In genomic region chr20:3784226-3784853, GRCh38 we compare ENCODE assay signal across 10 cellular contexts. TPM values are rescaled to one million over a fixed set of nuclear protein-coding genes. Genes with fewer than 3 reads are reported as not detected.
DNase-seq lines count a peak whose midpoint lies in the region; ATAC-seq and TF ChIP-seq lines count a peak whose summit lies in the region.
"Had no signal": no experiment of that assay in that cellular context is flagged by ENCODE, and none has a peak within 500 bp of the region (broad histone marks: within the 10 kb centered on the region; RNA-seq: fewer than 3 reads in every experiment).

No MANE protein-coding gene starts in this region.

- TF ChIP-seq EP300 in upper lobe of left lung (IDR thresholded peaks at IDR 0.05) (no peak), gastroesophageal sphincter (IDR thresholded peaks at IDR 0.05) (no peak)

- H3K27me3 ChIP-seq in heart left ventricle (no peaks in the 10 kb centered on the region), right atrium auricular region (no peaks in the 10 kb centered on the region), lung (ENCODE audit: control insufficient read depth, insufficient read depth) (no peaks in the 10 kb centered on the region), upper lobe of left lung (no peaks in the 10 kb centered on the region), gastroesophageal sphincter (no peaks in the 10 kb centered on the region)

- peak overlapping the region in 4 of 12 donors; percentile 6 to 87 (median 54) for H3K27ac ChIP-seq in heart left ventricle
- no peak overlapping the region for H3K27ac ChIP-seq in right atrium auricular region
- H3K27ac ChIP-seq in lung (ENCODE audit: low read depth in 1 of 2, low read length in 1 of 2) = peak overlapping the region in 1 of 2 donors; percentile 26
- peak overlapping the region in 3 of 4 donors; percentile 62 to 87 (median 87) for H3K27ac ChIP-seq in upper lobe of left lung
- peak overlapping the region in 2 of 4 donors; percentile 35 to 87 for H3K27ac ChIP-seq in gastroesophageal sphincter

- TF ChIP-seq CTCF in heart left ventricle (IDR thresholded peaks at IDR 0.05) (no peak), right atrium auricular region (IDR thresholded peaks at IDR 0.05) (no peak), lung (IDR thresholded peaks at IDR 0.05; ENCODE audit: control extremely low read depth, extremely low read depth) (no peak), upper lobe of left lung (IDR thresholded peaks at IDR 0.05) (no peak), gastroesophageal sphincter (IDR thresholded peaks at IDR 0.05) (no peak)

- peaks cover 5% of the 10 kb centered on the region for H3K27me3 Mint-ChIP-seq in activated naive CD8-positive, alpha-beta T cell treated with anti-CD3 and anti-CD28 coated beads, Interleukin-2, amount 50 U/mL, for 24 hours

- DNase-seq in heart left ventricle (peak in 2 of 5 donors; percentile 23 to 58), right atrium auricular region (ENCODE audit: low spot score) (no peak), lung (ENCODE audit: low spot score) (peak; percentile 29), upper lobe of left lung (peak in 1 of 2 donors; percentile 79)
- no peak for DNase-seq in activated naive CD8-positive, alpha-beta T cell treated with anti-CD3 and anti-CD28 coated beads, Interleukin-2, amount 50 U/mL, for 24 hours
- DNase-seq: activated effector memory CD4-positive, alpha-beta T cell treated with Interleukin-2 at 50 U/mL for 16 hours; stimulated activated CD4-positive, alpha-beta T cell treated with anti-CD3 and anti-CD28 coated beads, Interleukin-15, amount 100 ng/mL, for 24 hours had no signal

- TF ChIP-seq POLR2A in heart left ventricle (IDR thresholded peaks at IDR 0.05) (no peak), upper lobe of left lung (IDR thresholded peaks at IDR 0.05) (no peak), gastroesophageal sphincter (IDR thresholded peaks at IDR 0.05) (no peak)

- ATAC-seq in heart left ventricle (no peak), lung (ENCODE audit: insufficient read depth, low FRiP score) (no peak), upper lobe of left lung (ENCODE audit: low FRiP score in 2 of 2) (no peak), GM19463 (IDR thresholded peaks at IDR 0.05; ENCODE audit: unreplicated experiment) (no peak), gastroesophageal sphincter (no peak), HG03565 (IDR thresholded peaks at IDR 0.05; ENCODE audit: unreplicated experiment) (no peak)
- no peak for ATAC-seq in activated naive CD8-positive, alpha-beta T cell treated with anti-CD3 and anti-CD28 coated beads, Interleukin-2, amount 50 U/mL, for 24 hours

- peak overlapping the region; percentile 54 for H3K4me3 Mint-ChIP-seq in activated naive CD8-positive, alpha-beta T cell treated with anti-CD3 and anti-CD28 coated beads, Interleukin-2, amount 50 U/mL, for 24 hours

- intact Hi-C loops in heart left ventricle (cut with DNase I) = loop anchor here in 5 of 10 donors (5.0 to 10.0 kb wide), 4 partner anchors 70 to 300 kb away; no protein-coding TSS in a partner anchor

- no peaks in the 10 kb centered on the region for H3K9me3 ChIP-seq in heart left ventricle
- H3K9me3 ChIP-seq in right atrium auricular region = no peaks in the 10 kb centered on the region
- no peaks in the 10 kb centered on the region for H3K9me3 ChIP-seq in lung (ENCODE audit: control insufficient read depth in 2 of 2, insufficient read depth in 1 of 2, low read length in 1 of 2)
- no peaks in the 10 kb centered on the region for H3K9me3 ChIP-seq in upper lobe of left lung
- H3K9me3 ChIP-seq in gastroesophageal sphincter = no peaks in the 10 kb centered on the region

- peak overlapping the region; percentile 55 for H3K27ac Mint-ChIP-seq in activated naive CD8-positive, alpha-beta T cell treated with anti-CD3 and anti-CD28 coated beads, Interleukin-2, amount 50 U/mL, for 24 hours

- H3K36me3 ChIP-seq in heart left ventricle (peaks cover 0 to 18% (median 4%) of the 10 kb centered on the region in 9 donors), right atrium auricular region (peaks cover 6% of the 10 kb centered on the region), lung (ENCODE audit: control insufficient read depth in 2 of 2, insufficient read depth in 2 of 2, low read length in 2 of 2) (peaks cover 0 to 12% of the 10 kb centered on the region in 2 donors), upper lobe of left lung (peaks cover 0 to 18% (median 0%) of the 10 kb centered on the region in 4 donors), gastroesophageal sphincter (peaks cover 0 to 23% of the 10 kb centered on the region in 2 donors)

- H3K9me3 Mint-ChIP-seq in activated naive CD8-positive, alpha-beta T cell treated with anti-CD3 and anti-CD28 coated beads, Interleukin-2, amount 50 U/mL, for 24 hours = no peaks in the 10 kb centered on the region

- H3K4me3 ChIP-seq in heart left ventricle (peak overlapping the region in 7 of 12 donors; percentile 64 to 81 (median 73)), right atrium auricular region (peak overlapping the region in 1 of 2 donors; percentile 64), lung (no peak overlapping the region), upper lobe of left lung (peak overlapping the region in 1 of 4 donors; percentile 80), gastroesophageal sphincter (peak overlapping the region in 1 of 2 donors; percentile 75)

- H3K36me3 Mint-ChIP-seq in activated naive CD8-positive, alpha-beta T cell treated with anti-CD3 and anti-CD28 coated beads, Interleukin-2, amount 50 U/mL, for 24 hours (ENCODE audit: low read depth) = peaks cover 5% of the 10 kb centered on the region

- H3K4me1 Mint-ChIP-seq in activated naive CD8-positive, alpha-beta T cell treated with anti-CD3 and anti-CD28 coated beads, Interleukin-2, amount 50 U/mL, for 24 hours = peaks cover 48% of the 10 kb centered on the region

- 64 to 83% (median 74%) methylated on average over 16 to 17 of the region's 17 CpGs for WGBS in heart left ventricle, 4 donors
- 74 to 84% methylated on average over 17 of the region's 17 CpGs for WGBS in lung, 2 donors
- 71 to 80% methylated on average over 11 to 16 of the region's 17 CpGs for WGBS in upper lobe of left lung, 2 donors
- WGBS in gastroesophageal sphincter (ENCODE audit: low coverage in 1 of 2), 2 donors = 60 to 64% methylated on average over 4 to 6 of the region's 17 CpGs

- H3K4me1 ChIP-seq in heart left ventricle = peaks cover 4 to 48% (median 36%) of the 10 kb centered on the region in 12 donors
- H3K4me1 ChIP-seq in right atrium auricular region = peaks cover 0 to 45% of the 10 kb centered on the region in 2 donors
- peaks cover 14 to 26% of the 10 kb centered on the region in 2 donors for H3K4me1 ChIP-seq in lung (ENCODE audit: control insufficient read depth in 2 of 2, insufficient read depth in 2 of 2, low read length in 2 of 2)
- H3K4me1 ChIP-seq in upper lobe of left lung = peaks cover 49 to 64% (median 56%) of the 10 kb centered on the region in 4 donors
- H3K4me1 ChIP-seq in gastroesophageal sphincter = peaks cover 2 to 74% (median 31%) of the 10 kb centered on the region in 3 donors

RNA-seq across cellular contexts. Expression of gene CENPB, which starts 2.2 kb away (rescaled TPM):
- total RNA-seq in heart left ventricle = 100 to 1,000 TPM in 1 of 9 donors, 10 to 100 TPM in 8; 56.2 to 122 (median 74.0) TPM
- polyA plus RNA-seq in heart left ventricle = 100 to 1,000 TPM in 1 of 2 donors, 10 to 100 TPM in 1; 77.1 to 105 TPM
- 10 to 100 TPM; 49.1 to 77.1 TPM for total RNA-seq in right atrium auricular region
- 100 to 1,000 TPM in 1 of 2 donors, 10 to 100 TPM in 1; 35.9 to 113 TPM for total RNA-seq in lung
- polyA plus RNA-seq in lung = 10 to 100 TPM; 72.9 to 85.8 TPM
- total RNA-seq in upper lobe of left lung = 100 to 1,000 TPM in 2 of 6 donors, 10 to 100 TPM in 4; 56.6 to 125 (median 89.7) TPM
- 100 to 1,000 TPM; 134 to 200 (median 139) TPM for total RNA-seq in gastroesophageal sphincter

RNA-seq across cellular contexts. Expression of gene SPEF1, which starts 3.1 kb away (rescaled TPM):
- total RNA-seq in heart left ventricle (under 1 TPM in 4 of 9 donors, not detected in 5; 0.18 to 0.65 (median 0.30) TPM), right atrium auricular region (under 1 TPM in 1 of 2 donors, not detected in 1; 0.31 TPM), lung (10 to 100 TPM; 11.7 to 15.5 TPM), upper lobe of left lung (10 to 100 TPM in 1 of 6 donors, 1 to 10 TPM in 4, under 1 TPM in 1; 0.34 to 15.1 (median 5.4) TPM), gastroesophageal sphincter (not detected)
- polyA plus RNA-seq in heart left ventricle (under 1 TPM; 0.11 to 0.17 TPM), lung (10 to 100 TPM in 1 of 2 donors, 1 to 10 TPM in 1; 9.6 to 11.9 TPM)

RNA-seq across cellular contexts. Expression of gene CDC25B, which starts 11.8 kb away (rescaled TPM):
- total RNA-seq in heart left ventricle (10 to 100 TPM in 4 of 9 donors, 1 to 10 TPM in 5; 4.0 to 30.4 (median 8.6) TPM), right atrium auricular region (10 to 100 TPM; 10.4 to 11.4 TPM), lung (10 to 100 TPM; 65.7 to 88.5 TPM), upper lobe of left lung (100 to 1,000 TPM in 3 of 6 donors, 10 to 100 TPM in 3; 45.5 to 151 (median 99.1) TPM), gastroesophageal sphincter (10 to 100 TPM; 14.5 to 39.7 (median 38.4) TPM)
- polyA plus RNA-seq in heart left ventricle (10 to 100 TPM in 1 of 2 donors, 1 to 10 TPM in 1; 6.8 to 17.2 TPM), lung (10 to 100 TPM; 47.9 to 68.4 TPM)

RNA-seq across cellular contexts. Expression of gene ADISSP, which starts 16.8 kb away (rescaled TPM):
- total RNA-seq in heart left ventricle = 10 to 100 TPM in 6 of 9 donors, 1 to 10 TPM in 3; 7.8 to 22.2 (median 13.7) TPM
- polyA plus RNA-seq in heart left ventricle = 10 to 100 TPM in 1 of 2 donors, 1 to 10 TPM in 1; 9.8 to 19.3 TPM
- 10 to 100 TPM; 10.8 to 11.2 TPM for total RNA-seq in right atrium auricular region
- total RNA-seq in lung = 10 to 100 TPM in 1 of 2 donors, 1 to 10 TPM in 1; 8.6 to 53.7 TPM
- 10 to 100 TPM; 34.1 to 36.1 TPM for polyA plus RNA-seq in lung
- total RNA-seq in upper lobe of left lung = 10 to 100 TPM in 5 of 6 donors, 1 to 10 TPM in 1; 6.7 to 41.9 (median 39.1) TPM
- total RNA-seq in gastroesophageal sphincter = 10 to 100 TPM; 36.1 to 74.7 (median 59.3) TPM

RNA-seq across cellular contexts. Expression of gene AP5S1, which starts 36.0 kb away (rescaled TPM):
- total RNA-seq in heart left ventricle (10 to 100 TPM; 10.5 to 18.6 (median 12.0) TPM), right atrium auricular region (10 to 100 TPM; 14.6 to 17.3 TPM), lung (10 to 100 TPM; 12.4 to 20.7 TPM), upper lobe of left lung (10 to 100 TPM in 5 of 6 donors, 1 to 10 TPM in 1; 9.4 to 20.8 (median 14.7) TPM), gastroesophageal sphincter (10 to 100 TPM; 10.4 to 12.1 (median 11.0) TPM)
- polyA plus RNA-seq in heart left ventricle (10 to 100 TPM in 1 of 2 donors, 1 to 10 TPM in 1; 9.5 to 10.5 TPM), lung (10 to 100 TPM in 1 of 2 donors, 1 to 10 TPM in 1; 8.1 to 11.5 TPM)

Comparison
In these comparisons a context has a peak if more than half of its experiments do, and no peak if none do; other contexts are left out.
1. H3K27ac ChIP-seq: peak in upper lobe of left lung (3 of 4); none in right atrium auricular region (0 of 2).